In the genomic region with DNA sequence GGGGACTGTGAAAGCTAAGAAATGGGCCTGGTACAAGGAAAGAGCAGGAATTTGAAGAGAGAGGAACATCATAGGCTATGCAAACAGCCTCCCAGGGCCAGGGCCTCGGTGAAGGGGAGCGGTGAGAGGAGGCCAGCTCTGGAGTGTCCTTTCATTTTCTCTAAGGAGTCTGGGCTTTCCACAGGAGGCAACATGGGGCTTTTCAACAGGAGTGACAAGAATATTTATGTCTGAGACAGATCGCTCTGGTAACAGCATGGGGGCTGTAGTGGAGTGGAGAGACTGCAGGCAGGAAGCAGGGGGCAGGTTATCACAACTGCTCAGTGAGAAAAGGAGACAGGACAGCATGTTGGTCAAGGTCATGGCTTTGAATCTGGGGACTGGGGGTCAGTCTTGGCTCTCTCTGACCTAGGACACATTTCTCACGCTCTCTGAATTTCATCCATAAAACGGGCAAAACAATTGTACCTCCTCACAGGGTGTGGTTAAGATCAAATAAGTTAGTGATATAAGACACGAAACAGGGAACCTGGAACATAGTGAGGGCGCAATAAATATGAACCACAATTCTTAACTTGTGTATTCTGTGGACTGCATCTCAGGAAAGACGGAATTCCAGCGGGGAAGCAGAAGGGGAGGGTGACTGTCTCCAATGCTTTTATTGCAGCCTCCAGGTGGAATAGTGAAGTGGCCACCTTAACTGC, we compare ENCODE assay signal across 11 cellular contexts. TPM values are rescaled to one million over a fixed set of nuclear protein-coding genes. Genes with fewer than 3 reads are reported as not detected.
DNase-seq lines count a peak whose midpoint lies in the region; ATAC-seq and TF ChIP-seq lines count a peak whose summit lies in the region.
"Had no signal": no experiment of that assay in that cellular context is flagged by ENCODE, and none has a peak within 500 bp of the region (broad histone marks: within the 10 kb centered on the region; RNA-seq: fewer than 3 reads in every experiment).

No MANE protein-coding gene starts in this region.

- no peak overlapping the region for H2AFZ ChIP-seq in neuron (ENCODE audit: low read depth, low read length)

- H3K9me3 Mint-ChIP-seq in CD4-positive, alpha-beta memory T cell = no peaks in the 10 kb centered on the region
- H3K9me3 Mint-ChIP-seq: central memory CD8-positive, alpha-beta T cell; stimulated activated memory B cell treated with anti-CD40 and anti-IgM and Interleukin-4, amounts not matched to agents 10 μg/mL and 1 μg/mL and 100 μg/mL, for 72 hours had no signal

- peaks cover 5 to 19% (median 6%) of the 10 kb centered on the region in 4 donors for H3K4me1 Mint-ChIP-seq in CD4-positive, alpha-beta memory T cell

- intact Hi-C loops in CD4-positive, alpha-beta memory T cell (cut with micrococcal nuclease) = no loop called here

- POLR2A ChIA-PET in CD4-positive, alpha-beta memory T cell (lab: Charles Lee; ENCODE audit: partially characterized antibody) = no interaction called here

- H3K4me1 ChIP-seq in CD4-positive, alpha-beta memory T cell (ENCODE audit: insufficient read depth, low read length) = no peaks in the 10 kb centered on the region
- H3K4me1 ChIP-seq in RWPE2 (ENCODE audit: insufficient read depth, poor library complexity, severe bottlenecking) = peaks cover 50% of the 10 kb centered on the region
- peaks cover 33% of the 10 kb centered on the region for H3K4me1 ChIP-seq in neuron (ENCODE audit: insufficient read depth, low read length)

- no peaks in the 10 kb centered on the region for H3K36me3 ChIP-seq in CD4-positive, alpha-beta memory T cell (ENCODE audit: insufficient read depth, low read length)
- H3K36me3 ChIP-seq in RWPE2 (ENCODE audit: low read depth) (no peaks in the 10 kb centered on the region), neuron (ENCODE audit: insufficient read depth, low read length) (no peaks in the 10 kb centered on the region)
- H3K36me3 ChIP-seq: MG63 had no signal

- no peaks in the 10 kb centered on the region for H3K36me3 Mint-ChIP-seq in CD4-positive, alpha-beta memory T cell
- H3K36me3 Mint-ChIP-seq: stimulated activated memory B cell treated with anti-CD40 and anti-IgM and Interleukin-4, amounts not matched to agents 10 μg/mL and 1 μg/mL and 100 μg/mL, for 72 hours had no signal

- no peak overlapping the region for H3K27ac ChIP-seq in CD4-positive, alpha-beta memory T cell (ENCODE audit: low read depth, low read length)
- H3K27ac ChIP-seq in RWPE2 (ENCODE audit: poor library complexity, severe bottlenecking) (peak overlapping the region; percentile 98), epithelial cell of prostate (peak overlapping the region; percentile 93)

- H3K4me3 ChIP-seq in CD4-positive, alpha-beta memory T cell (ENCODE audit: low read length in 2 of 2) = no peak overlapping the region
- no peak overlapping the region for H3K4me3 ChIP-seq in RWPE2 (ENCODE audit: severe bottlenecking)
- H3K4me3 ChIP-seq in neuron (ENCODE audit: low read length) = peak overlapping the region; percentile 0
- H3K4me3 ChIP-seq: MG63 had no signal

- no peak for TF ChIP-seq CTCF in RWPE2 (IDR thresholded peaks at IDR 0.05; ENCODE audit: poor library complexity, severe bottlenecking)

- DNase-seq in CD4-positive, alpha-beta memory T cell = no peak
- DNase-seq in RWPE2 (ENCODE audit: low spot score) (peak; percentile 8), epithelial cell of prostate (ENCODE audit: low read depth, low spot score) (no peak), AG20443 (ENCODE audit: low spot score) (no peak), GF-D8 (lab: John Stamatoyannopoulos, UW) (no peak)
- DNase-seq: MG63 had no signal

- H3K9me3 ChIP-seq in CD4-positive, alpha-beta memory T cell (ENCODE audit: control insufficient read depth in 1 of 2, low read length in 2 of 2) = no peaks in the 10 kb centered on the region
- H3K9me3 ChIP-seq in RWPE2 (ENCODE audit: severe bottlenecking) (no peaks in the 10 kb centered on the region), neuron (ENCODE audit: low read length) (no peaks in the 10 kb centered on the region)
- H3K9me3 ChIP-seq: MG63 had no signal

- CTCF ChIA-PET in CD4-positive, alpha-beta memory T cell (lab: Charles Lee; ENCODE audit: partially characterized antibody) = interaction anchor here (1.5 kb wide), 1 partner anchor 59 kb away, joined by 3 read pairs; no protein-coding TSS in a partner anchor

- peak overlapping the region in 4 of 7 donors; percentile 38 to 62 (median 56) for H3K27ac Mint-ChIP-seq in CD4-positive, alpha-beta memory T cell
- H3K27ac Mint-ChIP-seq: stimulated activated memory B cell treated with anti-CD40 and anti-IgM and Interleukin-4, amounts not matched to agents 10 μg/mL and 1 μg/mL and 100 μg/mL, for 72 hours had no signal

- ATAC-seq in RWPE2 (ENCODE audit: low read depth) = no peak; the same call in 2 of the 3 replicates
- no peak for ATAC-seq in GM18868 (IDR thresholded peaks at IDR 0.05; ENCODE audit: unreplicated experiment)
- ATAC-seq in GM18502 (IDR thresholded peaks at IDR 0.05; ENCODE audit: poor library complexity, unreplicated experiment) = no peak
- ATAC-seq: stimulated activated memory B cell treated with anti-CD40 and anti-IgM and Interleukin-4, amounts not matched to agents 10 μg/mL and 1 μg/mL and 100 μg/mL, for 72 hours had no signal

- H3K27me3 ChIP-seq in CD4-positive, alpha-beta memory T cell (ENCODE audit: insufficient read depth, low read length) = no peaks in the 10 kb centered on the region
- H3K27me3 ChIP-seq in RWPE2 (ENCODE audit: insufficient read depth, poor library complexity, severe bottlenecking) (no peaks in the 10 kb centered on the region), neuron (ENCODE audit: insufficient read depth, low read length) (no peaks in the 10 kb centered on the region)
- H3K27me3 ChIP-seq: MG63 had no signal

- no peaks in the 10 kb centered on the region for H3K27me3 Mint-ChIP-seq in CD4-positive, alpha-beta memory T cell
- H3K27me3 Mint-ChIP-seq: central memory CD8-positive, alpha-beta T cell; stimulated activated memory B cell treated with anti-CD40 and anti-IgM and Interleukin-4, amounts not matched to agents 10 μg/mL and 1 μg/mL and 100 μg/mL, for 72 hours had no signal

- no peak overlapping the region for H3K4me3 Mint-ChIP-seq in CD4-positive, alpha-beta memory T cell
- H3K4me3 Mint-ChIP-seq: central memory CD8-positive, alpha-beta T cell; stimulated activated memory B cell treated with anti-CD40 and anti-IgM and Interleukin-4, amounts not matched to agents 10 μg/mL and 1 μg/mL and 100 μg/mL, for 72 hours had no signal

RNA-seq across cellular contexts. Expression of gene TOM1L2, which starts 49.9 kb away (rescaled TPM):
- total RNA-seq in CD4-positive, alpha-beta memory T cell = 10 to 100 TPM; 59.4 to 63.1 TPM
- 10 to 100 TPM in 1 of 2 donors, 1 to 10 TPM in 1; 1.6 to 12.0 TPM for polyA plus RNA-seq in CD4-positive, alpha-beta memory T cell

RNA-seq across cellular contexts. Expression of gene DRC3, which starts 50.3 kb away (rescaled TPM):
- total RNA-seq in CD4-positive, alpha-beta memory T cell = under 1 TPM; 0.64 to 0.67 TPM
- polyA plus RNA-seq in CD4-positive, alpha-beta memory T cell = under 1 TPM in 1 of 2 donors, not detected in 1; 0.24 TPM
